Comparison of ENCODE assay signal across 14 cellular contexts in genomic region chr14:103905861-103906456, GRCh38. TPM values are rescaled to one million over a fixed set of nuclear protein-coding genes. Genes with fewer than 3 reads are reported as not detected.
DNase-seq lines count a peak whose midpoint lies in the region; ATAC-seq and TF ChIP-seq lines count a peak whose summit lies in the region.
"Had no signal": no experiment of that assay in that cellular context is flagged by ENCODE, and none has a peak within 500 bp of the region (broad histone marks: within the 10 kb centered on the region; RNA-seq: fewer than 3 reads in every experiment).

No MANE protein-coding gene starts in this region.

- no peak overlapping the region for H3K27ac Mint-ChIP-seq in activated naive CD4-positive, alpha-beta T cell treated with anti-CD3 and anti-CD28 coated beads, Interleukin-2, amount 10 ng/mL, durations not matched to agents 7 days and 5 days
- H3K27ac Mint-ChIP-seq: nephron had no signal

- no peaks in the 10 kb centered on the region for H3K9me3 Mint-ChIP-seq in activated naive CD4-positive, alpha-beta T cell treated with anti-CD3 and anti-CD28 coated beads, Interleukin-2, amount 10 ng/mL, durations not matched to agents 7 days and 5 days
- H3K9me3 Mint-ChIP-seq: nephron had no signal

- H3K9me3 ChIP-seq in GM23248 (ENCODE audit: low read depth) (no peaks in the 10 kb centered on the region), lower lobe of right lung (no peaks in the 10 kb centered on the region)

- no peaks in the 10 kb centered on the region for H3F3A ChIP-seq in GM23248 (ENCODE audit: insufficient read depth)

- no peak overlapping the region for H3K27ac ChIP-seq in GM23248
- H3K27ac ChIP-seq in lower lobe of right lung: no peak overlapping the region

- H3K4me2 ChIP-seq in GM23248 (ENCODE audit: unreplicated experiment): no peak overlapping the region

- in situ Hi-C loops in GM23248 (cut with MboI): no loop called here

- H3K27me3 Mint-ChIP-seq in activated naive CD4-positive, alpha-beta T cell treated with anti-CD3 and anti-CD28 coated beads, Interleukin-2, amount 10 ng/mL, durations not matched to agents 7 days and 5 days: no peaks in the 10 kb centered on the region

- H3K4me1 ChIP-seq in GM23248 (ENCODE audit: insufficient read depth) (no peaks in the 10 kb centered on the region), lower lobe of right lung (peaks cover 12% of the 10 kb centered on the region)

- peaks cover 4% of the 10 kb centered on the region for H3K36me3 Mint-ChIP-seq in activated naive CD4-positive, alpha-beta T cell treated with anti-CD3 and anti-CD28 coated beads, Interleukin-2, amount 10 ng/mL, durations not matched to agents 7 days and 5 days

- no peak for TF ChIP-seq CTCF in lower lobe of right lung (IDR thresholded peaks at IDR 0.05)

- peaks cover 27% of the 10 kb centered on the region for H3K4me1 Mint-ChIP-seq in activated naive CD4-positive, alpha-beta T cell treated with anti-CD3 and anti-CD28 coated beads, Interleukin-2, amount 10 ng/mL, durations not matched to agents 7 days and 5 days

- 38 to 46% methylated on average over 21 of the region's 21 CpGs for WGBS in GM23248 (ENCODE audit: low coverage in 1 of 2, low lambda C conversion rate in 2 of 2, missing lambda C conversion rate in 2 of 2), 2 experiments

- intact Hi-C loops in lower lobe of right lung (cut with DNase I): no loop called here
- intact Hi-C loops in left colon (cut with DNase I, micrococcal nuclease): loop anchor here in 1 of 2 donors (10.0 kb wide), 1 partner anchor 111 kb away; no protein-coding TSS in a partner anchor

- no peaks in the 10 kb centered on the region for H3K9me2 ChIP-seq in GM23248 (ENCODE audit: insufficient read depth)

- H3K27me3 ChIP-seq in GM23248 (replicated peaks; ENCODE audit: insufficient read depth): no peaks in the 10 kb centered on the region
- no peaks in the 10 kb centered on the region for H3K27me3 ChIP-seq in lower lobe of right lung (ENCODE audit: low read depth)

- CTCF ChIA-PET in activated naive CD4-positive, alpha-beta T cell treated with anti-CD3 and anti-CD28 coated beads, Interleukin-2, amount 10 ng/mL, durations not matched to agents 7 days and 5 days (lab: Charles Lee): interaction anchor here (1.0 to 2.6 kb wide), 3 partner anchors 15 to 172 kb away, joined by 3 to 16 read pairs (median 4); a partner anchor contains a TSS

- DNase-seq in NCI-H748 (lab: John Stamatoyannopoulos, UW; ENCODE audit: unreplicated experiment): peak; percentile 48
- DNase-seq in NCI-H748 treated with DMSO at 0.1 percent for 48 hours (lab: John Stamatoyannopoulos, UW): no peak
- DNase-seq in GM23248: peak; percentile 27
- peak; percentile 35 for DNase-seq in activated naive CD4-positive, alpha-beta T cell treated with anti-CD3 and anti-CD28 coated beads, Interleukin-2, amount 10 ng/mL, durations not matched to agents 7 days and 5 days
- peak; percentile 36 for DNase-seq in lower lobe of right lung
- no peak for DNase-seq in left colon
- DNase-seq in kidney glomerular epithelial cell (lab: John Stamatoyannopoulos, UW): no peak
- DNase-seq: activated CD4-positive, CD25-positive, alpha-beta regulatory T cell; AML-193; caudate nucleus; head of caudate nucleus; NCI-H510A had no signal

- no peak overlapping the region for H2AFZ ChIP-seq in GM23248

- H3K79me2 ChIP-seq in GM23248 (ENCODE audit: insufficient read depth): no peaks in the 10 kb centered on the region

- no peak overlapping the region for H3K4me3 ChIP-seq in GM23248
- no peak overlapping the region for H3K4me3 ChIP-seq in lower lobe of right lung

- H3K36me3 ChIP-seq in GM23248 (ENCODE audit: low read depth) (no peaks in the 10 kb centered on the region), lower lobe of right lung (peaks cover under 1% of the 10 kb centered on the region)

- H4K20me1 ChIP-seq in GM23248 (ENCODE audit: insufficient read depth): no peaks in the 10 kb centered on the region

- H3K9ac ChIP-seq in GM23248: no peak overlapping the region

- ATAC-seq in lower lobe of right lung (no peak), left colon (no peak), HG03469 (IDR thresholded peaks at IDR 0.05; ENCODE audit: unreplicated experiment) (no peak)

- no peak overlapping the region for H3K4me3 Mint-ChIP-seq in activated naive CD4-positive, alpha-beta T cell treated with anti-CD3 and anti-CD28 coated beads, Interleukin-2, amount 10 ng/mL, durations not matched to agents 7 days and 5 days
- H3K4me3 Mint-ChIP-seq: nephron had no signal

RNA-seq across cellular contexts. Expression of gene TDRD9, which starts 22.3 kb away (rescaled TPM):
- not detected in 2 replicates for total RNA-seq in GM23248 (2014; rRNA removed; shearing (Covaris generic))
- not detected in 2 replicates for polyA plus RNA-seq in GM23248 (2016; fragmentation: Nextera tagmentation; extraction: Ambion mirVana)
- total RNA-seq in lower lobe of right lung (8.5 TPM), left colon (under 1 TPM; 0.22 to 0.24 TPM)

RNA-seq across cellular contexts. Expression of gene RD3L, which starts 36.4 kb away (rescaled TPM):
- not detected in 2 replicates for total RNA-seq in GM23248 (2014; rRNA removed; shearing (Covaris generic))
- polyA plus RNA-seq in GM23248 (2016; fragmentation: Nextera tagmentation; extraction: Ambion mirVana): not detected in 2 replicates
- not detected for total RNA-seq in lower lobe of right lung
- not detected for total RNA-seq in left colon

RNA-seq across cellular contexts. Expression of gene PPP1R13B, which starts 58.6 kb away (rescaled TPM):
- 4.6 and 10.6 TPM in 2 replicates for total RNA-seq in GM23248 (2014; rRNA removed; shearing (Covaris generic))
- polyA plus RNA-seq in GM23248 (2016; fragmentation: Nextera tagmentation; extraction: Ambion mirVana): 2.0 and 2.4 TPM in 2 replicates
- total RNA-seq in lower lobe of right lung (60.6 TPM), left colon (10 to 100 TPM; 52.9 to 67.2 TPM)

Comparison
In these comparisons a context has a peak if more than half of its experiments do, and no peak if none do; other contexts are left out.
1. DNase-seq: peak in NCI-H748 (single experiment), GM23248 (single experiment), activated naive CD4-positive, alpha-beta T cell treated with anti-CD3 and anti-CD28 coated beads, Interleukin-2, amount 10 ng/mL, durations not matched to agents 7 days and 5 days (single experiment) and lower lobe of right lung (single experiment); none in NCI-H748 treated with DMSO at 0.1 percent for 48 hours (single experiment), left colon (0 of 2) and kidney glomerular epithelial cell (single experiment).